ENCODE assay signal across 15 cellular contexts in the genomic region with DNA sequence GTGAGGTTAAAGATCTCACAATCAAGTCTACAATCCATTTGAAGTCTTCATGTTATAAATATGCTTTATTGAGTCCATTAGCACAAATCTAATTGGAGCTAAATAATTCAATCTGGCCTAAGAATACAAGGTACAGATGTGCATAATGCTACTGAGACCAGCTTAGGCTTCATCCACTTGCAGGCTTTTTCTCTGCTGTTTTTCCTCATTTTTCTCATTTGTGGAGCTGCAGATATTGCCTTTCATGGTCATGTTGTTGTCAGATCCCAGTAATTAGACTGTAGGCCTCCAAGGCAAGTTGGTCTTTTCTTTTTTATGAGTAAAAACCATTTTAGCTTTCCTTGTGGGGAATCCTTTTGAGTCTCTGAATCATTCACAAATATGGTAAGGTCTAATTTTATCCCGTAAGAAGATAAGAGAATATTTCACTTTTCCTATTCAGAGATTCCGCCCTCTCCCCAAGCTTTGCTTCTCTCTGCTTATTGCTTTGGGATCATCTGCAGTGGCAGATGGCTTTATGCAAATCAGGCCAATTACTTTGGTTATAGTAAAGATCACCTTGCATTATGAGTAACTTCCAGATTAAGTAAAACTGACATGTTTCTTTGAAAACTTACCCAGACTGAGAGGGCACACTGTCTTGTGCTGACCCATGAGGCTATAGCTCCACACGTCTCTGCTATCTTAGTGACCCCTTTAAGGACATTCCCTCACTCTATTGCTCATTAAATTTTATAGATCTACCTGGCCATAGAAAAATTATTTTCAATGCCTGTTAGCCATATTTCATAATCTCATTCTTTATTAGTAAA.
"Had no signal": no experiment of that assay in that cellular context is flagged by ENCODE, and none has a peak within 500 bp of the region (broad histone marks: within the 10 kb centered on the region; RNA-seq: fewer than 3 reads in every experiment).

No MANE protein-coding gene starts in this region.

- H3K4me1 ChIP-seq: foreskin keratinocyte had no signal

- H3K4me3 ChIP-seq: right atrium auricular region had no signal

- H3K27me3 ChIP-seq: foreskin keratinocyte, right atrium auricular region had no signal

- H3K27me3 Mint-ChIP-seq: dendritic cell treated with granulocyte-macrophage colony-stimulating factor and Interleukin-4, amounts not matched to agents 40 ng/mL and 50 ng/mL, for 4 days had no signal

- ATAC-seq: foreskin keratinocyte had no signal

- DNase-seq: activated CD4-positive, alpha-beta T cell treated with anti-CD3 and anti-CD28 coated beads for 48 hours; activated naive CD4-positive, alpha-beta T cell; anterior cingulate cortex; effector memory CD4-positive, alpha-beta T cell; foreskin keratinocyte; kidney glomerular epithelial cell; stimulated activated CD4-positive, alpha-beta T cell treated with anti-CD3 and anti-CD28 coated beads, Interleukin-15, amount 100 ng/mL, for 24 hours; stimulated activated CD4-positive, alpha-beta T cell treated with anti-CD3 and anti-CD28 coated beads, Interleukin-4, amount 100 ng/mL, for 1 hour; stimulated activated naive CD4-positive, alpha-beta T cell treated with Interleukin-2 at 50 U/mL for 16 hours; trophoblast cell had no signal

- H3K9me3 ChIP-seq: right atrium auricular region had no signal

- H3K36me3 ChIP-seq: right atrium auricular region had no signal

- H3K27ac ChIP-seq: foreskin keratinocyte, right atrium auricular region had no signal

- H3K4me3 Mint-ChIP-seq: activated T-helper 1 cell treated with anti-CD3 and anti-CD28 coated beads, Interleukin-12 subunit alpha, Interleukin-12 subunit beta, Interleukin-2, Interleukin-4 antibody, amounts not matched to agents 30 ng/mL and 10 ng/mL and 1 ng/mL, durations not matched to agents 14 hours and 24 hours and 36 hours; dendritic cell treated with granulocyte-macrophage colony-stimulating factor and Interleukin-4, amounts not matched to agents 40 ng/mL and 50 ng/mL, for 4 days; nephron; T-helper 1 cell treated with Interleukin-12 subunit alpha and Interleukin-12 subunit beta and Interleukin-4 antibody, amounts not matched to agents 30 μg/mL and 1 μg/mL, for 36 hours had no signal

- H3K27ac Mint-ChIP-seq: activated T-helper 1 cell treated with anti-CD3 and anti-CD28 coated beads, Interleukin-12 subunit alpha, Interleukin-12 subunit beta, Interleukin-2, Interleukin-4 antibody, amounts not matched to agents 30 ng/mL and 10 ng/mL and 1 ng/mL, durations not matched to agents 14 hours and 24 hours and 36 hours; dendritic cell treated with granulocyte-macrophage colony-stimulating factor and Interleukin-4, amounts not matched to agents 40 ng/mL and 50 ng/mL, for 4 days; nephron; T-helper 1 cell treated with Interleukin-12 subunit alpha and Interleukin-12 subunit beta and Interleukin-4 antibody, amounts not matched to agents 30 μg/mL and 1 μg/mL, for 36 hours had no signal
